ENCODE assay signal across 17 cellular contexts in the genomic region with DNA sequence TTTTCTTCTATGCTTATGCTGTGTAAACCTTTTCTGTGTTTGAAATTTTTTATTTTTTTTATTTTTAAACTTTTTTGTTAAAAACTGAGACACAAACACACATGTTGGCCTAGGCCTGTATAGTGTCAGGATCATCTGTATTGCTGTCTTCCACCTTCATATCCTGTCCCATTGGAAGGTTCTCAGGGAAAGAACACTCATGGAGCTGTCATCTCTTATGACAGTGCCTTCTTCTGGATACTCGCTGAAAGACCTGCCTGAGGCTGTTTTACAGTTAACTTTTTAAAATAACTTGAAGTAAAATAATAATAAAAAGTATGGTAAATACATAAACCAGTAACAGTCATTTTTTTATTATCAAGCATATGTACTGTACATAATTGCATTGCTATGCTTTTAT. TPM values are rescaled to one million over a fixed set of nuclear protein-coding genes. Genes with fewer than 3 reads are reported as not detected.
A peak's percentile ranks its signal among the peaks of the same experiment; 100 is the strongest.
DNase-seq lines count a peak whose midpoint lies in the region; ATAC-seq and TF ChIP-seq lines count a peak whose summit lies in the region.
"Had no signal": no experiment of that assay in that cellular context is flagged by ENCODE, and none has a peak within 500 bp of the region (broad histone marks: within the 10 kb centered on the region; RNA-seq: fewer than 3 reads in every experiment).

No MANE protein-coding gene starts in this region.

- no peaks in the 10 kb centered on the region for H3K9me3 ChIP-seq in cardiac muscle cell (ENCODE audit: low read depth)
- H3K9me3 ChIP-seq: A549, Caco-2 had no signal

- H3K4me3 ChIP-seq in cardiac muscle cell: no peak overlapping the region
- H3K4me3 ChIP-seq: A549; BLaER1 treated with 17β-estradiol and CSF1 and Interleukin-3, amounts not matched to agents 10 nM and 100 nM; GM12878 had no signal

- no peaks in the 10 kb centered on the region for H3K27me3 ChIP-seq in cardiac muscle cell
- H3K27me3 ChIP-seq: BLaER1 treated with 17β-estradiol and CSF1 and Interleukin-3, amounts not matched to agents 10 nM and 100 nM had no signal

- no peak for TF ChIP-seq CTCF in cardiac muscle cell (IDR thresholded peaks at IDR 0.05; ENCODE audit: low read depth, low read length)

- intact Hi-C loops in Right ventricle myocardium inferior (cut with DNase I): no loop called here

- peaks cover 7% of the 10 kb centered on the region for H3K36me3 ChIP-seq in cardiac muscle cell

- no peak for ATAC-seq in Right ventricle myocardium inferior
- ATAC-seq: A549; CD8-positive, alpha-beta T cell; GM12878 had no signal

- peak overlapping the region; percentile 32 for H3K27ac ChIP-seq in cardiac muscle cell
- H3K27ac ChIP-seq: 22Rv1; A549; BLaER1 treated with 17β-estradiol and CSF1 and Interleukin-3, amounts not matched to agents 10 nM and 100 nM; C4-2B had no signal

- no peak for DNase-seq in cardiac muscle cell (ENCODE audit: low read depth in 1 of 2, low spot score in 1 of 2)
- DNase-seq in Right ventricle myocardium inferior (ENCODE audit: missing footprints): no peak
- peak; percentile 43 for DNase-seq in RKO (ENCODE audit: low spot score)
- no peak for DNase-seq in activated naive CD4-positive, alpha-beta T cell treated with Interleukin-2 at 50 U/mL for 16 hours
- no peak for DNase-seq in NCI-H1930 (lab: John Stamatoyannopoulos, UW)
- DNase-seq: AML-193; Caco-2; Calu3; CD4-positive, alpha-beta T cell; CD8-positive, alpha-beta T cell; DMS79 treated with DMSO at 0.1 percent for 48 hours; GDM1 had no signal

- peaks cover 10% of the 10 kb centered on the region for H3K4me1 ChIP-seq in cardiac muscle cell (ENCODE audit: low read depth)
- H3K4me1 ChIP-seq: A549, Caco-2 had no signal

RNA-seq across cellular contexts. Expression of a gene that starts 34.1 kb away (rescaled TPM):
- total RNA-seq in cardiac muscle cell (415 and 468 TPM in 2 replicates), Right ventricle myocardium inferior (63.7 TPM)
- 486 and 570 TPM in 2 replicates for polyA plus RNA-seq in cardiac muscle cell
